Comparison of ENCODE assay signal across 8 cellular contexts in genomic region chr7:30136339-30136738, GRCh38.
DNase-seq lines count a peak whose midpoint lies in the region; ATAC-seq and TF ChIP-seq lines count a peak whose summit lies in the region.

No MANE protein-coding gene starts in this region.

- H3K27ac ChIP-seq in coronary artery (peak overlapping the region; percentile 95 to 98), muscle layer of duodenum (ENCODE audit: low read length) (no peak overlapping the region)

- peak overlapping the region; percentile 97 for H3K4me3 ChIP-seq in AG09309 (ENCODE audit: control insufficient read depth, low read depth, low read length)
- H3K4me3 ChIP-seq in coronary artery = peak overlapping the region; percentile 97
- peak overlapping the region; percentile 84 to 85 for H3K4me3 ChIP-seq in muscle layer of duodenum (ENCODE audit: low read depth in 1 of 2, low read length in 2 of 2)

- no peak for TF ChIP-seq RAD21 in Ishikawa (IDR thresholded peaks at IDR 0.05; ENCODE audit: low read depth)

- no peaks in the 10 kb centered on the region for H3K27me3 ChIP-seq in muscle layer of duodenum (ENCODE audit: low read depth, low read length)

- H3K36me3 ChIP-seq in muscle layer of duodenum (ENCODE audit: control insufficient read depth in 1 of 2, insufficient read depth in 2 of 2, low read length in 2 of 2) = no peaks in the 10 kb centered on the region

- DNase-seq in AG09309 (ENCODE audit: low read depth) = no peak
- no peak for DNase-seq in coronary artery (ENCODE audit: low spot score)
- no peak for DNase-seq in amygdala (lab: John Stamatoyannopoulos, UW)
- no peak for DNase-seq in LoVo (ENCODE audit: low spot score)
- DNase-seq in NK-92 (lab: John Stamatoyannopoulos, UW; ENCODE audit: unreplicated experiment) = no peak

- H3K4me1 ChIP-seq in muscle layer of duodenum (ENCODE audit: control insufficient read depth in 1 of 2, insufficient read depth in 2 of 2, low read length in 2 of 2) = peaks cover 0 to 9% of the 10 kb centered on the region in 2 donors

- TF ChIP-seq EP300 in Ishikawa (IDR thresholded peaks at IDR 0.05; ENCODE audit: borderline replicate concordance) = no peak

- ATAC-seq in HG03039 (IDR thresholded peaks at IDR 0.05; ENCODE audit: unreplicated experiment) = no peak

- H3K9me3 ChIP-seq in muscle layer of duodenum (ENCODE audit: control insufficient read depth in 1 of 2, low read length in 2 of 2) = no peaks in the 10 kb centered on the region

- TF ChIP-seq CTCF in AG09309 (IDR thresholded peaks at IDR 0.05; ENCODE audit: control insufficient read depth, insufficient read depth, low read depth, low read length, missing control alignments) (no peak), coronary artery (IDR thresholded peaks at IDR 0.05) (no peak)

TF ChIP-seq in Ishikawa, 13 proteins besides CTCF, POLR2A, EP300 and RAD21:
- TF ChIP-seq CEBPB (IDR thresholded peaks at IDR 0.05) = no peak
- TF ChIP-seq FOXM1 (IDR thresholded peaks at IDR 0.05; ENCODE audit: borderline replicate concordance, low read depth) = no peak
- no peak for TF ChIP-seq YY1 (IDR thresholded peaks at IDR 0.05; ENCODE audit: low read depth)
- peak; percentile 74 for TF ChIP-seq EGR1 (IDR thresholded peaks at IDR 0.05)
- peak; percentile 3; the same call in 1 of the 2 replicates for TF ChIP-seq TEAD4 (IDR thresholded peaks at IDR 0.05)
- no peak for TF ChIP-seq MAX (IDR thresholded peaks at IDR 0.05)
